1 cellular context compared by ENCODE assay signal in genomic region chr3:119498188-119498987, GRCh38.
TF ChIP-seq lines count a peak whose summit lies in the region.

TIMMDC1 (plus strand) TSS chr3:119498547; CDS start chr3:119498734, 187 bp downstream.

TF ChIP-seq in HepG2, 621 proteins besides CTCF, POLR2A, EP300 and RAD21 (continued from another document and continues in another):
- TF ChIP-seq STAT6 (CRISPR knock-in tag; IDR thresholded peaks at IDR 0.05; ENCODE audit: borderline replicate concordance) (peak; percentile 87), ZNF207 (IDR thresholded peaks at IDR 0.05; ENCODE audit: borderline replicate concordance) (no peak), ZNF292 (CRISPR knock-in tag; IDR thresholded peaks at IDR 0.05; ENCODE audit: borderline replicate concordance, low read depth) (peak; percentile 55), TEAD2 (CRISPR knock-in tag; IDR thresholded peaks at IDR 0.05) (no peak), POLR2AphosphoS5 (IDR thresholded peaks at IDR 0.05; ENCODE audit: low read depth, low read length) (peak; percentile 97), GATAD2A (CRISPR knock-in tag; IDR thresholded peaks at IDR 0.05) (no peak; the same call in none of the 2 replicates), ATF5 (CRISPR knock-in tag; IDR thresholded peaks at IDR 0.05; ENCODE audit: low read depth) (0 out of 2 replicates have a peak, but pooled peaks have one; percentile 23), AGO2 (optimal IDR thresholded peaks at IDR 0.05; ENCODE audit: low read depth, low read length) (peak; percentile 62), HNF4G (IDR thresholded peaks at IDR 0.05; ENCODE audit: borderline replicate concordance, low read depth, low read length) (peak; percentile 47; the same call in 1 of the 2 replicates), HNF4G (CRISPR knock-in tag; IDR thresholded peaks at IDR 0.05; ENCODE audit: borderline replicate concordance, low read depth) (no peak; the same call in 1 of the 2 replicates), ZNF17 (CRISPR knock-in tag; IDR thresholded peaks at IDR 0.05) (no peak), IKZF4 (CRISPR knock-in tag; IDR thresholded peaks at IDR 0.05; ENCODE audit: borderline replicate concordance, low read depth, not compliant biosample characterization) (no peak), PLRG1 (conservative IDR thresholded peaks at IDR 0.05) (no peak), HNRNPH1 (optimal IDR thresholded peaks at IDR 0.05; ENCODE audit: low read depth, low read length) (no peak), ATF1 (CRISPR knock-in tag; IDR thresholded peaks at IDR 0.05) (peak; percentile 89), SMAD9 (CRISPR knock-in tag; IDR thresholded peaks at IDR 0.05) (no peak), MEF2D (CRISPR knock-in tag; IDR thresholded peaks at IDR 0.05) (peak; percentile 61; the same call in 1 of the 2 replicates), SPEN (CRISPR knock-in tag; IDR thresholded peaks at IDR 0.05; ENCODE audit: low read depth) (peak; percentile 62; the same call in 1 of the 2 replicates), NFKBIZ (CRISPR knock-in tag; IDR thresholded peaks at IDR 0.05) (peak; percentile 70; the same call in 1 of the 2 replicates), NR3C1 (CRISPR knock-in tag; IDR thresholded peaks at IDR 0.05) (no peak), ZNF256 (CRISPR knock-in tag; conservative IDR thresholded peaks at IDR 0.05) (no peak), ZNF766 (CRISPR knock-in tag; IDR thresholded peaks at IDR 0.05; ENCODE audit: borderline replicate concordance) (peak; percentile 63; the same call in 1 of the 2 replicates), NFYB (CRISPR knock-in tag; IDR thresholded peaks at IDR 0.05) (peak; percentile 79), TBX3 (IDR thresholded peaks at IDR 0.05; ENCODE audit: borderline replicate concordance) (peak; percentile 76), HOXA5 (CRISPR knock-in tag; IDR thresholded peaks at IDR 0.05) (no peak; the same call in 1 of the 2 replicates), THRA (CRISPR knock-in tag; IDR thresholded peaks at IDR 0.05; ENCODE audit: borderline replicate concordance) (peak; percentile 94; the same call in 1 of the 2 replicates), PAF1 (CRISPR knock-in tag; IDR thresholded peaks at IDR 0.05) (no peak), ZNF556 (CRISPR knock-in tag; IDR thresholded peaks at IDR 0.05; ENCODE audit: borderline replicate concordance) (no peak; the same call in 1 of the 2 replicates), ZBTB3 (CRISPR knock-in tag; IDR thresholded peaks at IDR 0.05; ENCODE audit: borderline replicate concordance, low read depth) (no peak), ZNF350 (CRISPR knock-in tag; IDR thresholded peaks at IDR 0.05; ENCODE audit: borderline replicate concordance, low read depth) (peak; percentile 92), ZNF720 (CRISPR knock-in tag; IDR thresholded peaks at IDR 0.05) (no peak), ZNF253 (CRISPR knock-in tag; IDR thresholded peaks at IDR 0.05; ENCODE audit: borderline replicate concordance) (no peak), ZNF775 (CRISPR knock-in tag; IDR thresholded peaks at IDR 0.05; ENCODE audit: borderline replicate concordance) (no peak), DBP (CRISPR knock-in tag; IDR thresholded peaks at IDR 0.05; ENCODE audit: not compliant biosample characterization) (no peak), ZNF782 (CRISPR knock-in tag; IDR thresholded peaks at IDR 0.05; ENCODE audit: borderline replicate concordance) (no peak)
- TF ChIP-seq, protein P1, sequence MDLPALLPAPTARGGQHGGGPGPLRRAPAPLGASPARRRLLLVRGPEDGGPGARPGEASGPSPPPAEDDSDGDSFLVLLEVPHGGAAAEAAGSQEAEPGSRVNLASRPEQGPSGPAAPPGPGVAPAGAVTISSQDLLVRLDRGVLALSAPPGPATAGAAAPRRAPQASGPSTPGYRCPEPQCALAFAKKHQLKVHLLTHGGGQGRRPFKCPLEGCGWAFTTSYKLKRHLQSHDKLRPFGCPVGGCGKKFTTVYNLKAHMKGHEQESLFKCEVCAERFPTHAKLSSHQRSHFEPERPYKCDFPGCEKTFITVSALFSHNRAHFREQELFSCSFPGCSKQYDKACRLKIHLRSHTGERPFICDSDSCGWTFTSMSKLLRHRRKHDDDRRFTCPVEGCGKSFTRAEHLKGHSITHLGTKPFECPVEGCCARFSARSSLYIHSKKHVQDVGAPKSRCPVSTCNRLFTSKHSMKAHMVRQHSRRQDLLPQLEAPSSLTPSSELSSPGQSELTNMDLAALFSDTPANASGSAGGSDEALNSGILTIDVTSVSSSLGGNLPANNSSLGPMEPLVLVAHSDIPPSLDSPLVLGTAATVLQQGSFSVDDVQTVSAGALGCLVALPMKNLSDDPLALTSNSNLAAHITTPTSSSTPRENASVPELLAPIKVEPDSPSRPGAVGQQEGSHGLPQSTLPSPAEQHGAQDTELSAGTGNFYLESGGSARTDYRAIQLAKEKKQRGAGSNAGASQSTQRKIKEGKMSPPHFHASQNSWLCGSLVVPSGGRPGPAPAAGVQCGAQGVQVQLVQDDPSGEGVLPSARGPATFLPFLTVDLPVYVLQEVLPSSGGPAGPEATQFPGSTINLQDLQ (CRISPR knock-in tag; IDR thresholded peaks at IDR 0.05), result peak; percentile 91
- TF ChIP-seq, protein P2, sequence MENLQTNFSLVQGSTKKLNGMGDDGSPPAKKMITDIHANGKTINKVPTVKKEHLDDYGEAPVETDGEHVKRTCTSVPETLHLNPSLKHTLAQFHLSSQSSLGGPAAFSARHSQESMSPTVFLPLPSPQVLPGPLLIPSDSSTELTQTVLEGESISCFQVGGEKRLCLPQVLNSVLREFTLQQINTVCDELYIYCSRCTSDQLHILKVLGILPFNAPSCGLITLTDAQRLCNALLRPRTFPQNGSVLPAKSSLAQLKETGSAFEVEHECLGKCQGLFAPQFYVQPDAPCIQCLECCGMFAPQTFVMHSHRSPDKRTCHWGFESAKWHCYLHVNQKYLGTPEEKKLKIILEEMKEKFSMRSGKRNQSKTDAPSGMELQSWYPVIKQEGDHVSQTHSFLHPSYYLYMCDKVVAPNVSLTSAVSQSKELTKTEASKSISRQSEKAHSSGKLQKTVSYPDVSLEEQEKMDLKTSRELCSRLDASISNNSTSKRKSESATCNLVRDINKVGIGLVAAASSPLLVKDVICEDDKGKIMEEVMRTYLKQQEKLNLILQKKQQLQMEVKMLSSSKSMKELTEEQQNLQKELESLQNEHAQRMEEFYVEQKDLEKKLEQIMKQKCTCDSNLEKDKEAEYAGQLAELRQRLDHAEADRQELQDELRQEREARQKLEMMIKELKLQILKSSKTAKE (CRISPR knock-in tag; IDR thresholded peaks at IDR 0.05; ENCODE audit: borderline replicate concordance), result no peak
- TF ChIP-seq, protein P3, sequence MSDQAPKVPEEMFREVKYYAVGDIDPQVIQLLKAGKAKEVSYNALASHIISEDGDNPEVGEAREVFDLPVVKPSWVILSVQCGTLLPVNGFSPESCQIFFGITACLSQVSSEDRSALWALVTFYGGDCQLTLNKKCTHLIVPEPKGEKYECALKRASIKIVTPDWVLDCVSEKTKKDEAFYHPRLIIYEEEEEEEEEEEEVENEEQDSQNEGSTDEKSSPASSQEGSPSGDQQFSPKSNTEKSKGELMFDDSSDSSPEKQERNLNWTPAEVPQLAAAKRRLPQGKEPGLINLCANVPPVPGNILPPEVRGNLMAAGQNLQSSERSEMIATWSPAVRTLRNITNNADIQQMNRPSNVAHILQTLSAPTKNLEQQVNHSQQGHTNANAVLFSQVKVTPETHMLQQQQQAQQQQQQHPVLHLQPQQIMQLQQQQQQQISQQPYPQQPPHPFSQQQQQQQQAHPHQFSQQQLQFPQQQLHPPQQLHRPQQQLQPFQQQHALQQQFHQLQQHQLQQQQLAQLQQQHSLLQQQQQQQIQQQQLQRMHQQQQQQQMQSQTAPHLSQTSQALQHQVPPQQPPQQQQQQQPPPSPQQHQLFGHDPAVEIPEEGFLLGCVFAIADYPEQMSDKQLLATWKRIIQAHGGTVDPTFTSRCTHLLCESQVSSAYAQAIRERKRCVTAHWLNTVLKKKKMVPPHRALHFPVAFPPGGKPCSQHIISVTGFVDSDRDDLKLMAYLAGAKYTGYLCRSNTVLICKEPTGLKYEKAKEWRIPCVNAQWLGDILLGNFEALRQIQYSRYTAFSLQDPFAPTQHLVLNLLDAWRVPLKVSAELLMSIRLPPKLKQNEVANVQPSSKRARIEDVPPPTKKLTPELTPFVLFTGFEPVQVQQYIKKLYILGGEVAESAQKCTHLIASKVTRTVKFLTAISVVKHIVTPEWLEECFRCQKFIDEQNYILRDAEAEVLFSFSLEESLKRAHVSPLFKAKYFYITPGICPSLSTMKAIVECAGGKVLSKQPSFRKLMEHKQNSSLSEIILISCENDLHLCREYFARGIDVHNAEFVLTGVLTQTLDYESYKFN (CRISPR knock-in tag; conservative IDR thresholded peaks at IDR 0.05), result peak; percentile 52
